Comparison of ENCODE assay signal across 1 cellular context in the genomic region with DNA sequence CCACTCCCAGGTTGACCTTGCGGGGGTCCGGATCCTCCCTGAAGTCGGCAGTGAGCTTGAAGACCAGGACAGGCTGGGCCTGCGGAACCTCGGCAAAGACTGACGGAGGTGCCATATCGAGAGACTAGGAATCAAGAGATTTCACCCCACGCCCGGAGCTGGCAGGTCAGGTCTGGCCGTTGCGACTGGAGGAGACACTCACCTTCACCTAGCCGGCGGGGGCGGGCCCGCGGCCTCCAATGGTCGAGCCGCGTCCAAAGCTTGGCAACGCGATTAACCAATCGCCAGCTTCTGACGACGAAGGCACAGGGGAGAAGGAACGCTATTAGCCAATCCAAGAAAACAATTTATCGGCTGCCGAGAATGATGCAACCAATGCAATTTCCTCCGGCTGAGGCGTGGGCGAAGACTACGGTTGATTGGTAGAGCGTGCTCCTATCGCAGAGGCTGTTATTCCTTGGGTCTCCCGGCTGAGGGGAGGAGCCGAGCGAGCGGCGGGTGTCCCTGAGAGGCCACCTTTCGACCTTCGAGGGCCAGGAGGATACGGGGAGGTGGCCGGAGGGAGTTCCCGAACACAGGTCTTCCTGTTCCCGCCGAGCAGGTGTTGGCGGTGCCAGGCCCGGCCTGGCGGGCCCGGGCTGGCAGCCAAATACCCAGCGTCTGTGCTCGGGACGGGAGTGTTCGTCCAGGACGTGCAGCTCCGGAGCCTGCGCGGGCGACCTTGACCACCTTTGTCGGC.
TF ChIP-seq lines count a peak whose summit lies in the region.

Gene GOT1, minus strand, starts transcription at position 174 of the 739 bp plus-strand sequence. Its CDS starts 59 bp downstream, at position 115.

TF ChIP-seq in HepG2, 621 proteins besides CTCF, POLR2A, EP300 and RAD21 (continued from another document and continues in another):
- TF ChIP-seq, protein P1, sequence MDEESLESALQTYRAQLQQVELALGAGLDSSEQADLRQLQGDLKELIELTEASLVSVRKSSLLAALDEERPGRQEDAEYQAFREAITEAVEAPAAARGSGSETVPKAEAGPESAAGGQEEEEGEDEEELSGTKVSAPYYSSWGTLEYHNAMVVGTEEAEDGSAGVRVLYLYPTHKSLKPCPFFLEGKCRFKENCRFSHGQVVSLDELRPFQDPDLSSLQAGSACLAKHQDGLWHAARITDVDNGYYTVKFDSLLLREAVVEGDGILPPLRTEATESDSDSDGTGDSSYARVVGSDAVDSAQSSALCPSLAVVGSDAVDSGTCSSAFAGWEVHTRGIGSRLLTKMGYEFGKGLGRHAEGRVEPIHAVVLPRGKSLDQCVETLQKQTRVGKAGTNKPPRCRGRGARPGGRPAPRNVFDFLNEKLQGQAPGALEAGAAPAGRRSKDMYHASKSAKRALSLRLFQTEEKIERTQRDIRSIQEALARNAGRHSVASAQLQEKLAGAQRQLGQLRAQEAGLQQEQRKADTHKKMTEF (CRISPR knock-in tag; IDR thresholded peaks at IDR 0.05), result peak; percentile 63
- TF ChIP-seq KDM6A (CRISPR knock-in tag; IDR thresholded peaks at IDR 0.05; ENCODE audit: low read depth), result no peak
- TF ChIP-seq ZSCAN9 (CRISPR knock-in tag; IDR thresholded peaks at IDR 0.05; ENCODE audit: borderline replicate concordance), result 0 out of 2 replicates have a peak, but pooled peaks have one; percentile 13
- TF ChIP-seq ZNF138 (CRISPR knock-in tag; IDR thresholded peaks at IDR 0.05; ENCODE audit: low read depth), result no peak
- TF ChIP-seq ZNF260 (CRISPR knock-in tag; IDR thresholded peaks at IDR 0.05; ENCODE audit: borderline replicate concordance, low read depth), result no peak
- no peak for TF ChIP-seq ZKSCAN1 (IDR thresholded peaks at IDR 0.05; ENCODE audit: low read length)
- no peak for TF ChIP-seq PAWR (CRISPR knock-in tag; IDR thresholded peaks at IDR 0.05; ENCODE audit: borderline replicate concordance)
- TF ChIP-seq ZNF24 (IDR thresholded peaks at IDR 0.05), result no peak
- TF ChIP-seq, protein P2, sequence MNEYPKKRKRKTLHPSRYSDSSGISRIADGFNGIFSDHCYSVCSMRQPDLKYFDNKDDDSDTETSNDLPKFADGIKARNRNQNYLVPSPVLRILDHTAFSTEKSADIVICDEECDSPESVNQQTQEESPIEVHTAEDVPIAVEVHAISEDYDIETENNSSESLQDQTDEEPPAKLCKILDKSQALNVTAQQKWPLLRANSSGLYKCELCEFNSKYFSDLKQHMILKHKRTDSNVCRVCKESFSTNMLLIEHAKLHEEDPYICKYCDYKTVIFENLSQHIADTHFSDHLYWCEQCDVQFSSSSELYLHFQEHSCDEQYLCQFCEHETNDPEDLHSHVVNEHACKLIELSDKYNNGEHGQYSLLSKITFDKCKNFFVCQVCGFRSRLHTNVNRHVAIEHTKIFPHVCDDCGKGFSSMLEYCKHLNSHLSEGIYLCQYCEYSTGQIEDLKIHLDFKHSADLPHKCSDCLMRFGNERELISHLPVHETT (CRISPR knock-in tag; conservative IDR thresholded peaks at IDR 0.05), result 0 out of 2 replicates have a peak, but pooled peaks have one; percentile 15
- TF ChIP-seq BCL6 (CRISPR knock-in tag; IDR thresholded peaks at IDR 0.05), result no peak; the same call in 1 of the 2 replicates
- no peak for TF ChIP-seq HOXA5 (CRISPR knock-in tag; IDR thresholded peaks at IDR 0.05)
- no peak for TF ChIP-seq ZNF570 (CRISPR knock-in tag; IDR thresholded peaks at IDR 0.05; ENCODE audit: borderline replicate concordance)
- TF ChIP-seq ZNF556 (CRISPR knock-in tag; IDR thresholded peaks at IDR 0.05; ENCODE audit: borderline replicate concordance), result 0 out of 2 replicates have a peak, but pooled peaks have one; percentile 11
- peak; percentile 42; the same call in 1 of the 2 replicates for TF ChIP-seq HOXA3 (CRISPR knock-in tag; IDR thresholded peaks at IDR 0.05)
- TF ChIP-seq HIC2 (CRISPR knock-in tag; IDR thresholded peaks at IDR 0.05; ENCODE audit: low read depth), result peak; percentile 74
- peak; percentile 28; the same call in 1 of the 2 replicates for TF ChIP-seq ARID2 (CRISPR knock-in tag; IDR thresholded peaks at IDR 0.05; ENCODE audit: borderline replicate concordance)
- TF ChIP-seq ZNF713 (CRISPR knock-in tag; IDR thresholded peaks at IDR 0.05), result no peak; the same call in 1 of the 2 replicates
- peak; percentile 95 for TF ChIP-seq ZNF687 (CRISPR knock-in tag; IDR thresholded peaks at IDR 0.05)
- TF ChIP-seq ZNF337 (CRISPR knock-in tag; IDR thresholded peaks at IDR 0.05; ENCODE audit: borderline replicate concordance, low read depth), result no peak
- TF ChIP-seq KLF13 (CRISPR knock-in tag; IDR thresholded peaks at IDR 0.05), result no peak
- TF ChIP-seq SNRNP70 (IDR thresholded peaks at IDR 0.05; ENCODE audit: low read depth, low read length), result no peak
- TF ChIP-seq ZNF597 (CRISPR knock-in tag; IDR thresholded peaks at IDR 0.05), result no peak
- TF ChIP-seq NAIF1 (CRISPR knock-in tag; IDR thresholded peaks at IDR 0.05; ENCODE audit: borderline replicate concordance), result no peak
- TF ChIP-seq PHF20 (CRISPR knock-in tag; IDR thresholded peaks at IDR 0.05), result peak; percentile 74
- TF ChIP-seq MLX (CRISPR knock-in tag; IDR thresholded peaks at IDR 0.05), result no peak
- TF ChIP-seq MTA1 (CRISPR knock-in tag; IDR thresholded peaks at IDR 0.05; ENCODE audit: borderline replicate concordance), result 0 out of 2 replicates have a peak, but pooled peaks have one; percentile 8
- TF ChIP-seq ZNF761 (CRISPR knock-in tag; conservative IDR thresholded peaks at IDR 0.05), result no peak
- TF ChIP-seq ZNF605 (CRISPR knock-in tag; IDR thresholded peaks at IDR 0.05), result no peak; the same call in 1 of the 2 replicates
- TF ChIP-seq NFYC (CRISPR knock-in tag; IDR thresholded peaks at IDR 0.05), result peak; percentile 99
- no peak; the same call in 1 of the 2 replicates for TF ChIP-seq ARHGAP35 (CRISPR knock-in tag; IDR thresholded peaks at IDR 0.05; ENCODE audit: borderline replicate concordance)
- no peak for TF ChIP-seq ELF4 (CRISPR knock-in tag; IDR thresholded peaks at IDR 0.05; ENCODE audit: borderline replicate concordance)
- TF ChIP-seq LCORL (IDR thresholded peaks at IDR 0.05), result no peak
- peak; percentile 27; the same call in 1 of the 2 replicates for TF ChIP-seq LCORL (CRISPR knock-in tag; IDR thresholded peaks at IDR 0.05)
- TF ChIP-seq TAF15 (IDR thresholded peaks at IDR 0.05; ENCODE audit: low read depth, low read length, poor library complexity, severe bottlenecking), result no peak
- TF ChIP-seq ZFP37 (CRISPR knock-in tag; IDR thresholded peaks at IDR 0.05; ENCODE audit: borderline replicate concordance), result no peak; the same call in 1 of the 2 replicates
- TF ChIP-seq MTF2 (CRISPR knock-in tag; IDR thresholded peaks at IDR 0.05; ENCODE audit: borderline replicate concordance), result no peak
- no peak for TF ChIP-seq ARNT (IDR thresholded peaks at IDR 0.05)
- no peak for TF ChIP-seq JUN (CRISPR knock-in tag; IDR thresholded peaks at IDR 0.05)
- TF ChIP-seq ZBTB7A (CRISPR knock-in tag; IDR thresholded peaks at IDR 0.05), result no peak
- TF ChIP-seq ZNF558 (CRISPR knock-in tag; IDR thresholded peaks at IDR 0.05; ENCODE audit: borderline replicate concordance), result no peak
- no peak for TF ChIP-seq NFATC3 (CRISPR knock-in tag; IDR thresholded peaks at IDR 0.05)
- TF ChIP-seq TAF1 (CRISPR knock-in tag; IDR thresholded peaks at IDR 0.05), result peak; percentile 97
- peak; percentile 89 for TF ChIP-seq TBX2 (CRISPR knock-in tag; IDR thresholded peaks at IDR 0.05; ENCODE audit: borderline replicate concordance)
- no peak for TF ChIP-seq THAP7 (CRISPR knock-in tag; IDR thresholded peaks at IDR 0.05)
- peak; percentile 36; the same call in 1 of the 2 replicates for TF ChIP-seq MYC (CRISPR knock-in tag; IDR thresholded peaks at IDR 0.05; ENCODE audit: borderline replicate concordance)
- TF ChIP-seq FOXA1 (IDR thresholded peaks at IDR 0.05), result no peak
- no peak for TF ChIP-seq FOXA1 (CRISPR knock-in tag; IDR thresholded peaks at IDR 0.05)
- no peak for TF ChIP-seq ERF (CRISPR knock-in tag; IDR thresholded peaks at IDR 0.05)
- TF ChIP-seq TFAP4 (IDR thresholded peaks at IDR 0.05; ENCODE audit: borderline replicate concordance, low read depth), result peak; percentile 68; the same call in 1 of the 2 replicates
- TF ChIP-seq, protein P3, sequence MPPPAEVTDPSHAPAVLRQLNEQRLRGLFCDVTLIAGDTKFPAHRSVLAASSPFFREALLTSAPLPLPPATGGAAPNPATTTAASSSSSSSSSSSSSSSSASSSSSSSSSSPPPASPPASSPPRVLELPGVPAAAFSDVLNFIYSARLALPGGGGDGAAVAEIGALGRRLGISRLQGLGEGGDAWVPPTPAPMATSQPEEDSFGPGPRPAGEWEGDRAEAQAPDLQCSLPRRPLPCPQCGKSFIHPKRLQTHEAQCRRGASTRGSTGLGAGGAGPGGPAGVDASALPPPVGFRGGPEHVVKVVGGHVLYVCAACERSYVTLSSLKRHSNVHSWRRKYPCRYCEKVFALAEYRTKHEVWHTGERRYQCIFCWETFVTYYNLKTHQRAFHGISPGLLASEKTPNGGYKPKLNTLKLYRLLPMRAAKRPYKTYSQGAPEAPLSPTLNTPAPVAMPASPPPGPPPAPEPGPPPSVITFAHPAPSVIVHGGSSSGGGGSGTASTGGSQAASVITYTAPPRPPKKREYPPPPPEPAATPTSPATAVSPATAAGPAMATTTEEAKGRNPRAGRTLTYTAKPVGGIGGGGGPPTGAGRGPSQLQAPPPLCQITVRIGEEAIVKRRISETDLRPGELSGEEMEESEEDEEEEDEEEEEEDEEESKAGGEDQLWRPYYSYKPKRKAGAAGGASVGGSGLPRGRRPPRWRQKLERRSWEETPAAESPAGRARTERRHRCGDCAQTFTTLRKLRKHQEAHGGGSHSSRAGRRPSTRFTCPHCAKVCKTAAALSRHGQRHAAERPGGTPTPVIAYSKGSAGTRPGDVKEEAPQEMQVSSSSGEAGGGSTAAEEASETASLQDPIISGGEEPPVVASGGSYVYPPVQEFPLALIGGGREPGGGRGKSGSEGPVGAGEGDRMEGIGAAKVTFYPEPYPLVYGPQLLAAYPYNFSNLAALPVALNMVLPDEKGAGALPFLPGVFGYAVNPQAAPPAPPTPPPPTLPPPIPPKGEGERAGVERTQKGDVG (CRISPR knock-in tag; IDR thresholded peaks at IDR 0.05; ENCODE audit: borderline replicate concordance), result no peak
